Comparison of ENCODE assay signal across 39 cellular contexts in the genomic region with DNA sequence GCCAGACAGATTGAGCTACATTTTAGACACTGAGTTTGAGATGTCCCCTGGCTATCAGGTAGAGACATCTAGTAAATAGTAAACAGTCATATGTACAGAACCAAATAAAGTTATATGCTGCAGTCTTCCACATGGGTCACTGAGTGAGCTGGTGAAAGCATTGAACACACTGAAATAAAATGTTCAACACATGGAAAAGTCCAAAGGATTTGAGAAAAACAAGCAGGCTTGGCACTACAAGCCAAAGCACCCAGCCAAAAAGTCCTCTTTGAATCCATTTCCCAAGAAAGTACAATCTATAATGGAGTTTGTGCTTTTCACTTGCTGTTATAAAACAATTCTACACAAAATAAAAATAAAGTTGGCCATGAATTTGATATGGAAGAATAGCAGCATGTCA.
"Had no signal": no experiment of that assay in that cellular context is flagged by ENCODE, and none has a peak within 500 bp of the region (broad histone marks: within the 10 kb centered on the region; RNA-seq: fewer than 3 reads in every experiment).

No MANE protein-coding gene starts in this region.

- H3K4me3 ChIP-seq: adrenal gland, ascending aorta, body of pancreas, breast epithelium, cardiac muscle cell had no signal

- H3K4me1 ChIP-seq: adrenal gland, ascending aorta, breast epithelium had no signal

- H3K9me3 Mint-ChIP-seq: activated naive CD4-positive, alpha-beta T cell treated with anti-CD3 and anti-CD28 coated beads for 36 hours; activated naive CD4-positive, alpha-beta T cell treated with anti-CD3 and anti-CD28 coated beads, Interleukin-2, amount 10 ng/mL, durations not matched to agents 7 days and 5 days; activated naive CD4-positive, alpha-beta T cell treated with anti-CD3 and anti-CD28 coated beads, Interleukin-2, amount 50 U/mL, for 24 hours; activated naive CD4-positive, alpha-beta T cell treated with anti-CD3 and anti-CD28 coated beads, Interleukin-2, amount 50 U/mL, for 72 hours; activated naive CD8-positive, alpha-beta T cell treated with anti-CD3 and anti-CD28 coated beads for 36 hours; activated naive CD8-positive, alpha-beta T cell treated with anti-CD3 and anti-CD28 coated beads, Interleukin-2, amount 10 ng/mL, durations not matched to agents 7 days and 5 days; activated naive CD8-positive, alpha-beta T cell treated with anti-CD3 and anti-CD28 coated beads, Interleukin-2, amount 50 U/mL, for 24 hours; activated T-cell treated with anti-CD3 and anti-CD28 coated beads, Interleukin-2, amount 50 U/mL, for 24 hours; activated T-cell treated with anti-CD3 and anti-CD28 coated beads, Interleukin-2, amount 50 U/mL, for 4 hours; activated T-helper 17 cell treated with anti-CD3 and anti-CD28 coated beads, Interleukin-2, amount 50 U/mL, for 72 hours; activated T-helper 2 cell treated with anti-CD3 and anti-CD28 coated beads, Interferon-gamma antibody, Interleukin-2, Interleukin-4, amounts not matched to agents 10 μg/mL and 5 μg/mL and 100 μg/mL, durations not matched to agents 14 hours and 24 hours and 36 hours; brain; central memory CD8-positive, alpha-beta T cell had no signal

- H3K27ac Mint-ChIP-seq: activated naive CD4-positive, alpha-beta T cell treated with anti-CD3 and anti-CD28 coated beads for 36 hours; activated naive CD4-positive, alpha-beta T cell treated with anti-CD3 and anti-CD28 coated beads, Interleukin-2, amount 10 ng/mL, durations not matched to agents 7 days and 5 days; activated naive CD4-positive, alpha-beta T cell treated with anti-CD3 and anti-CD28 coated beads, Interleukin-2, amount 50 U/mL, for 24 hours; activated naive CD4-positive, alpha-beta T cell treated with anti-CD3 and anti-CD28 coated beads, Interleukin-2, amount 50 U/mL, for 72 hours; activated naive CD8-positive, alpha-beta T cell; activated naive CD8-positive, alpha-beta T cell treated with anti-CD3 and anti-CD28 coated beads for 36 hours; activated naive CD8-positive, alpha-beta T cell treated with anti-CD3 and anti-CD28 coated beads, Interleukin-2, amount 10 ng/mL, durations not matched to agents 7 days and 5 days; activated naive CD8-positive, alpha-beta T cell treated with anti-CD3 and anti-CD28 coated beads, Interleukin-2, amount 50 U/mL, for 24 hours; activated T-cell treated with anti-CD3 and anti-CD28 coated beads, Interleukin-2, amount 50 U/mL, for 24 hours; activated T-helper 1 cell treated with anti-CD3 and anti-CD28 coated beads, Interleukin-12 subunit alpha, Interleukin-12 subunit beta, Interleukin-2, Interleukin-4 antibody, amounts not matched to agents 30 ng/mL and 10 ng/mL and 1 ng/mL, durations not matched to agents 14 hours and 24 hours and 36 hours; activated T-helper 17 cell treated with anti-CD3 and anti-CD28 coated beads, Interleukin-2, amount 50 U/mL, for 72 hours; activated T-helper 2 cell treated with anti-CD3 and anti-CD28 coated beads, Interferon-gamma antibody, Interleukin-2, Interleukin-4, amounts not matched to agents 10 μg/mL and 5 μg/mL and 100 μg/mL, durations not matched to agents 14 hours and 24 hours and 36 hours; brain had no signal

- H3K27me3 Mint-ChIP-seq: activated naive CD4-positive, alpha-beta T cell treated with anti-CD3 and anti-CD28 coated beads, Interleukin-2, amount 50 U/mL, for 24 hours; activated naive CD8-positive, alpha-beta T cell; activated naive CD8-positive, alpha-beta T cell treated with anti-CD3 and anti-CD28 coated beads for 36 hours; activated naive CD8-positive, alpha-beta T cell treated with anti-CD3 and anti-CD28 coated beads, Interleukin-2, amount 50 U/mL, for 24 hours; activated T-cell treated with anti-CD3 and anti-CD28 coated beads, Interleukin-2, amount 50 U/mL, for 24 hours; central memory CD8-positive, alpha-beta T cell had no signal

- H3K36me3 ChIP-seq: adrenal gland, ascending aorta, brain microvascular endothelial cell, breast epithelium, cardiac muscle cell had no signal

- H3K4me1 Mint-ChIP-seq: activated naive CD4-positive, alpha-beta T cell treated with anti-CD3 and anti-CD28 coated beads, Interleukin-2, amount 10 ng/mL, durations not matched to agents 7 days and 5 days; activated naive CD4-positive, alpha-beta T cell treated with anti-CD3 and anti-CD28 coated beads, Interleukin-2, amount 50 U/mL, for 24 hours; activated naive CD8-positive, alpha-beta T cell treated with anti-CD3 and anti-CD28 coated beads for 36 hours; activated naive CD8-positive, alpha-beta T cell treated with anti-CD3 and anti-CD28 coated beads, Interleukin-2, amount 10 ng/mL, durations not matched to agents 7 days and 5 days; activated naive CD8-positive, alpha-beta T cell treated with anti-CD3 and anti-CD28 coated beads, Interleukin-2, amount 50 U/mL, for 24 hours; activated T-helper 17 cell treated with anti-CD3 and anti-CD28 coated beads, Interleukin-2, amount 50 U/mL, for 72 hours; central memory CD8-positive, alpha-beta T cell had no signal

- FAIRE-seq: astrocyte, bronchial epithelial cell had no signal

- H3K36me3 Mint-ChIP-seq: activated naive CD4-positive, alpha-beta T cell treated with anti-CD3 and anti-CD28 coated beads, Interleukin-2, amount 10 ng/mL, durations not matched to agents 7 days and 5 days; activated naive CD4-positive, alpha-beta T cell treated with anti-CD3 and anti-CD28 coated beads, Interleukin-2, amount 50 U/mL, for 24 hours; activated naive CD4-positive, alpha-beta T cell treated with anti-CD3 and anti-CD28 coated beads, Interleukin-2, amount 50 U/mL, for 72 hours; activated naive CD8-positive, alpha-beta T cell; activated naive CD8-positive, alpha-beta T cell treated with anti-CD3 and anti-CD28 coated beads for 36 hours; activated naive CD8-positive, alpha-beta T cell treated with anti-CD3 and anti-CD28 coated beads, Interleukin-2, amount 10 ng/mL, durations not matched to agents 7 days and 5 days; brain had no signal

- H3K4me3 Mint-ChIP-seq: activated naive CD4-positive, alpha-beta T cell treated with anti-CD3 and anti-CD28 coated beads for 36 hours; activated naive CD4-positive, alpha-beta T cell treated with anti-CD3 and anti-CD28 coated beads, Interleukin-2, amount 10 ng/mL, durations not matched to agents 7 days and 5 days; activated naive CD4-positive, alpha-beta T cell treated with anti-CD3 and anti-CD28 coated beads, Interleukin-2, amount 50 U/mL, for 24 hours; activated naive CD8-positive, alpha-beta T cell; activated naive CD8-positive, alpha-beta T cell treated with anti-CD3 and anti-CD28 coated beads for 36 hours; activated naive CD8-positive, alpha-beta T cell treated with anti-CD3 and anti-CD28 coated beads, Interleukin-2, amount 10 ng/mL, durations not matched to agents 7 days and 5 days; activated naive CD8-positive, alpha-beta T cell treated with anti-CD3 and anti-CD28 coated beads, Interleukin-2, amount 50 U/mL, for 24 hours; activated T-cell treated with anti-CD3 and anti-CD28 coated beads, Interleukin-2, amount 50 U/mL, for 24 hours; activated T-cell treated with anti-CD3 and anti-CD28 coated beads, Interleukin-2, amount 50 U/mL, for 4 hours; activated T-helper 1 cell treated with anti-CD3 and anti-CD28 coated beads, Interleukin-12 subunit alpha, Interleukin-12 subunit beta, Interleukin-2, Interleukin-4 antibody, amounts not matched to agents 30 ng/mL and 10 ng/mL and 1 ng/mL, durations not matched to agents 14 hours and 24 hours and 36 hours; activated T-helper 17 cell treated with anti-CD3 and anti-CD28 coated beads, Interleukin-2, amount 50 U/mL, for 72 hours; brain; central memory CD8-positive, alpha-beta T cell had no signal

- H3K27me3 ChIP-seq: adrenal gland, ascending aorta, body of pancreas, brain microvascular endothelial cell, breast epithelium, cardiac muscle cell had no signal

- ATAC-seq: activated naive CD4-positive, alpha-beta T cell treated with anti-CD3 and anti-CD28 coated beads, Interleukin-2, amount 50 U/mL, for 72 hours; activated naive CD8-positive, alpha-beta T cell treated with anti-CD3 and anti-CD28 coated beads, Interleukin-2, amount 50 U/mL, for 24 hours; activated T-cell treated with anti-CD3 and anti-CD28 coated beads, Interleukin-2, amount 50 U/mL, for 4 hours; activated T-helper 17 cell treated with anti-CD3 and anti-CD28 coated beads, Interleukin-2, amount 50 U/mL, for 72 hours; body of pancreas had no signal

- DNase-seq: activated effector memory CD4-positive, alpha-beta T cell treated with anti-CD3 and anti-CD28 coated beads, Interleukin-2, amount 50 U/mL, for 16 hours; activated effector memory CD4-positive, alpha-beta T cell treated with Interleukin-2 at 50 U/mL for 16 hours; activated gamma-delta T cell; activated gamma-delta T cell treated with Interleukin-2 at 50 U/mL for 16 hours; activated naive CD4-positive, alpha-beta T cell; activated naive CD4-positive, alpha-beta T cell treated with anti-CD3 and anti-CD28 coated beads for 36 hours; activated naive CD4-positive, alpha-beta T cell treated with anti-CD3 and anti-CD28 coated beads, Interleukin-2, amount 10 ng/mL, durations not matched to agents 7 days and 5 days; activated naive CD4-positive, alpha-beta T cell treated with anti-CD3 and anti-CD28 coated beads, Interleukin-2, amount 50 U/mL, for 16 hours; activated naive CD4-positive, alpha-beta T cell treated with Interleukin-2 at 50 U/mL for 16 hours; activated naive CD8-positive, alpha-beta T cell treated with anti-CD3 and anti-CD28 coated beads for 36 hours; activated naive CD8-positive, alpha-beta T cell treated with anti-CD3 and anti-CD28 coated beads, Interleukin-2, amount 10 ng/mL, durations not matched to agents 7 days and 5 days; activated naive CD8-positive, alpha-beta T cell treated with anti-CD3 and anti-CD28 coated beads, Interleukin-2, amount 50 U/mL, for 24 hours; activated T-cell treated with anti-CD3 and anti-CD28 coated beads, Interleukin-2, amount 50 U/mL, for 1 hour; activated T-cell treated with anti-CD3 and anti-CD28 coated beads, Interleukin-2, amount 50 U/mL, for 24 hours; activated T-cell treated with anti-CD3 and anti-CD28 coated beads, Interleukin-2, amount 50 U/mL, for 4 hours; activated T-cell treated with anti-CD3 and anti-CD28 coated beads, Interleukin-2, amount 50 U/mL, for 48 hours; adrenal gland; amniotic stem cell; amygdala; anterior cingulate cortex; aorta; body of pancreas; brain microvascular endothelial cell; caudate nucleus; central memory CD4-positive, alpha-beta T cell; cerebellar nuclear complex had no signal

- H3K9me3 ChIP-seq: adrenal gland, ascending aorta, body of pancreas, breast epithelium had no signal

- H3K27ac ChIP-seq: adrenal gland, ascending aorta, brain microvascular endothelial cell, breast epithelium, cardiac muscle cell had no signal
